15 cellular contexts compared by ENCODE assay signal in genomic region chr3:129689036-129689435, GRCh38.
DNase-seq lines count a peak whose midpoint lies in the region; TF ChIP-seq lines count a peak whose summit lies in the region.
"Had no signal": no experiment of that assay in that cellular context is flagged by ENCODE, and none has a peak within 500 bp of the region (broad histone marks: within the 10 kb centered on the region; RNA-seq: fewer than 3 reads in every experiment).

No MANE protein-coding gene starts in this region.

- H3K27ac ChIP-seq in left ventricle myocardium inferior (replicated peaks) (peak overlapping the region; percentile 88), fibroblast of lung (ENCODE audit: insufficient read depth, low read length) (no peak overlapping the region), neural progenitor cell (peak overlapping the region; percentile 92), vagina (peak overlapping the region; percentile 31)

- no peaks in the 10 kb centered on the region for H3K27me3 ChIP-seq in left ventricle myocardium inferior (ENCODE audit: low read depth)
- no peaks in the 10 kb centered on the region for H3K27me3 ChIP-seq in fibroblast of lung (ENCODE audit: control insufficient read depth, insufficient read depth, low read length)
- H3K27me3 ChIP-seq in neural progenitor cell: no peaks in the 10 kb centered on the region
- no peaks in the 10 kb centered on the region for H3K27me3 ChIP-seq in vagina
- H3K27me3 ChIP-seq: Peyer's patch, upper lobe of right lung had no signal

- H3K36me3 ChIP-seq in left ventricle myocardium inferior (no peaks in the 10 kb centered on the region), fibroblast of lung (ENCODE audit: control insufficient read depth, insufficient read depth, low read length) (no peaks in the 10 kb centered on the region), neural progenitor cell (no peaks in the 10 kb centered on the region), vagina (no peaks in the 10 kb centered on the region)
- H3K36me3 ChIP-seq: Peyer's patch, upper lobe of right lung had no signal

- TF ChIP-seq POLR2A in vagina (IDR thresholded peaks at IDR 0.05): no peak

- H3K4me2 ChIP-seq in fibroblast of lung (ENCODE audit: extremely low read depth, insufficient read depth, low read length) (peak overlapping the region; percentile 92), neural progenitor cell (peak overlapping the region; percentile 87)

- H3K9me3 Mint-ChIP-seq in neural progenitor cell (peaks cover 6% of the 10 kb centered on the region), chondrocyte (ENCODE audit: low read depth) (no peaks in the 10 kb centered on the region)
- H3K9me3 Mint-ChIP-seq: activated T-helper 1 cell treated with anti-CD3 and anti-CD28 coated beads, Interleukin-12 subunit alpha, Interleukin-12 subunit beta, Interleukin-2, Interleukin-4 antibody, amounts not matched to agents 30 ng/mL and 10 ng/mL and 1 ng/mL, durations not matched to agents 14 hours and 24 hours and 36 hours; natural killer cell treated with Interleukin-12 subunit alpha and Interleukin-12 subunit beta and Interleukin-15 and Interleukin-18, amount 100 ng/mL, for 72 hours; T-helper 1 cell treated with Interleukin-12 subunit alpha and Interleukin-12 subunit beta and Interleukin-4 antibody, amounts not matched to agents 30 μg/mL and 1 μg/mL, for 36 hours had no signal

- peak overlapping the region; percentile 94 for H3K27ac Mint-ChIP-seq in neural progenitor cell
- no peak overlapping the region for H3K27ac Mint-ChIP-seq in chondrocyte (ENCODE audit: unreplicated experiment)
- H3K27ac Mint-ChIP-seq: activated T-helper 1 cell treated with anti-CD3 and anti-CD28 coated beads, Interleukin-12 subunit alpha, Interleukin-12 subunit beta, Interleukin-2, Interleukin-4 antibody, amounts not matched to agents 30 ng/mL and 10 ng/mL and 1 ng/mL, durations not matched to agents 14 hours and 24 hours and 36 hours; natural killer cell treated with Interleukin-12 subunit alpha and Interleukin-12 subunit beta and Interleukin-15 and Interleukin-18, amount 100 ng/mL, for 72 hours; T-helper 1 cell treated with Interleukin-12 subunit alpha and Interleukin-12 subunit beta and Interleukin-4 antibody, amounts not matched to agents 30 μg/mL and 1 μg/mL, for 36 hours had no signal

- H3K9ac ChIP-seq in fibroblast of lung (ENCODE audit: insufficient read depth, low read length) (no peak overlapping the region), neural progenitor cell (no peak overlapping the region)

- DNase-seq in left ventricle myocardium inferior (no peak), cardiac septum (ENCODE audit: low spot score) (no peak), fibroblast of lung (ENCODE audit: low read depth in 2 of 2) (no peak), neural progenitor cell (ENCODE audit: low spot score) (no peak), vagina (ENCODE audit: extremely low spot score in 2 of 2) (no peak), globus pallidus (ENCODE audit: low spot score) (no peak), chondrocyte (ENCODE audit: low spot score) (no peak)
- DNase-seq in activated CD4-positive, alpha-beta T cell treated with anti-CD3 and anti-CD28 coated beads for 48 hours: no peak
- DNase-seq: activated CD4-positive, alpha-beta T cell treated with anti-CD3 and anti-CD28 coated beads, Interleukin-2, amount 50 U/mL, for 4 hours; effector CD8-positive, alpha-beta T cell; upper lobe of right lung had no signal

- no peaks in the 10 kb centered on the region for H3K27me3 Mint-ChIP-seq in neural progenitor cell (ENCODE audit: insufficient read depth, low read depth)
- no peaks in the 10 kb centered on the region for H3K27me3 Mint-ChIP-seq in chondrocyte (ENCODE audit: low read depth)
- H3K27me3 Mint-ChIP-seq: natural killer cell treated with Interleukin-12 subunit alpha and Interleukin-12 subunit beta and Interleukin-15 and Interleukin-18, amount 100 ng/mL, for 72 hours had no signal

- peaks cover 58% of the 10 kb centered on the region for H3F3A ChIP-seq in neural progenitor cell (ENCODE audit: low read depth)

- H3K4me1 ChIP-seq in left ventricle myocardium inferior: peaks cover 52% of the 10 kb centered on the region
- H3K4me1 ChIP-seq in fibroblast of lung (ENCODE audit: control insufficient read depth, extremely low read depth, insufficient read depth, low read length): no peaks in the 10 kb centered on the region
- H3K4me1 ChIP-seq in neural progenitor cell: peaks cover 60% of the 10 kb centered on the region
- peaks cover 16% of the 10 kb centered on the region for H3K4me1 ChIP-seq in vagina
- H3K4me1 ChIP-seq: Peyer's patch had no signal

- TF ChIP-seq CTCF in left ventricle myocardium inferior (IDR thresholded peaks at IDR 0.05; ENCODE audit: borderline replicate concordance): no peak
- no peak for TF ChIP-seq CTCF in fibroblast of lung (conservative IDR thresholded peaks at IDR 0.05 in 1 of 2, IDR thresholded peaks at IDR 0.05 in 1 of 2; ENCODE audit: low read depth in 1 of 2, low read length in 2 of 2)
- TF ChIP-seq CTCF in neural progenitor cell (IDR thresholded peaks at IDR 0.05): no peak
- no peak for TF ChIP-seq CTCF in vagina (IDR thresholded peaks at IDR 0.05)
- TF ChIP-seq CTCF in chondrocyte (IDR thresholded peaks at IDR 0.05): no peak

- H3K4me3 Mint-ChIP-seq in neural progenitor cell: peak overlapping the region; percentile 89
- no peak overlapping the region for H3K4me3 Mint-ChIP-seq in chondrocyte (ENCODE audit: unreplicated experiment)
- H3K4me3 Mint-ChIP-seq: activated T-helper 1 cell treated with anti-CD3 and anti-CD28 coated beads, Interleukin-12 subunit alpha, Interleukin-12 subunit beta, Interleukin-2, Interleukin-4 antibody, amounts not matched to agents 30 ng/mL and 10 ng/mL and 1 ng/mL, durations not matched to agents 14 hours and 24 hours and 36 hours; natural killer cell treated with Interleukin-12 subunit alpha and Interleukin-12 subunit beta and Interleukin-15 and Interleukin-18, amount 100 ng/mL, for 72 hours; T-helper 1 cell treated with Interleukin-12 subunit alpha and Interleukin-12 subunit beta and Interleukin-4 antibody, amounts not matched to agents 30 μg/mL and 1 μg/mL, for 36 hours had no signal

- intact Hi-C loops in left ventricle myocardium inferior (cut with micrococcal nuclease): no loop called here
- intact Hi-C loops in cardiac septum (cut with DNase I): loop anchor here (5.0 kb wide), 1 partner anchor 33 kb away; no protein-coding TSS in a partner anchor
- intact Hi-C loops in vagina (cut with DNase I): no loop called here

- H2AFZ ChIP-seq in fibroblast of lung (ENCODE audit: low read length): no peak overlapping the region
- H2AFZ ChIP-seq in neural progenitor cell (replicated peaks): no peak overlapping the region

- H3K4me3 ChIP-seq in left ventricle myocardium inferior (peak overlapping the region; percentile 61), fibroblast of lung (replicated peaks in 1 of 4; ENCODE audit: control extremely low read depth in 1 of 4, insufficient read depth in 1 of 4, low read depth in 3 of 4, low read length in 4 of 4) (no peak overlapping the region), neural progenitor cell (peak overlapping the region; percentile 51), vagina (no peak overlapping the region)
- H3K4me3 ChIP-seq: upper lobe of right lung had no signal

- no peaks in the 10 kb centered on the region for H4K20me1 ChIP-seq in fibroblast of lung (ENCODE audit: control insufficient read depth, extremely low read depth, insufficient read depth, low read length)
- no peaks in the 10 kb centered on the region for H4K20me1 ChIP-seq in neural progenitor cell (ENCODE audit: low read depth)

- H3K36me3 Mint-ChIP-seq in neural progenitor cell (peaks cover 4% of the 10 kb centered on the region), chondrocyte (ENCODE audit: low read depth) (no peaks in the 10 kb centered on the region)
- H3K36me3 Mint-ChIP-seq: natural killer cell treated with Interleukin-12 subunit alpha and Interleukin-12 subunit beta and Interleukin-15 and Interleukin-18, amount 100 ng/mL, for 72 hours had no signal

- H3K79me2 ChIP-seq in fibroblast of lung (ENCODE audit: control insufficient read depth, insufficient read depth, low read length): no peaks in the 10 kb centered on the region
- peaks cover 48% of the 10 kb centered on the region for H3K79me2 ChIP-seq in neural progenitor cell (ENCODE audit: low read depth)

- H3K9me3 ChIP-seq in left ventricle myocardium inferior (replicated peaks) (no peaks in the 10 kb centered on the region), fibroblast of lung (ENCODE audit: control insufficient read depth, insufficient read depth, low read depth, low read length) (no peaks in the 10 kb centered on the region), neural progenitor cell (ENCODE audit: low read depth) (no peaks in the 10 kb centered on the region), vagina (no peaks in the 10 kb centered on the region)
- H3K9me3 ChIP-seq: Peyer's patch, upper lobe of right lung had no signal

- H3K4me1 Mint-ChIP-seq in neural progenitor cell (peaks cover 52% of the 10 kb centered on the region), chondrocyte (ENCODE audit: low read depth) (peaks cover 39% of the 10 kb centered on the region)

Comparison
In these comparisons a context has a peak if more than half of its experiments do, and no peak if none do; other contexts are left out.
1. H3K4me3 ChIP-seq: peak in left ventricle myocardium inferior (single experiment) and neural progenitor cell (single experiment); none in fibroblast of lung (0 of 4) and vagina (0 of 2).